ENCODE assay signal across 22 cellular contexts in genomic region chr12:85680881-85681280, GRCh38.
DNase-seq lines count a peak whose midpoint lies in the region; TF ChIP-seq lines count a peak whose summit lies in the region.
"Had no signal": no experiment of that assay in that cellular context is flagged by ENCODE, and none has a peak within 500 bp of the region (broad histone marks: within the 10 kb centered on the region; RNA-seq: fewer than 3 reads in every experiment).

No MANE protein-coding gene starts in this region.

- dilution Hi-C loops in mammary epithelial cell (cut with HindIII; ENCODE audit: low sequenced_read_pairs) = no loop called here

- in situ Hi-C loops in mammary epithelial cell (cut with MboI; ENCODE audit: low sequenced_read_pairs in 2 of 2) = no loop called here

- H2AFZ ChIP-seq in mammary epithelial cell (ENCODE audit: low read depth, low read length) = peak overlapping the region; percentile 56

- H3K4me2 ChIP-seq in mammary epithelial cell (ENCODE audit: insufficient read depth, low read depth, low read length) = no peak overlapping the region
- H3K4me2 ChIP-seq: A549 had no signal

- no peaks in the 10 kb centered on the region for H3K27me3 Mint-ChIP-seq in CD8-positive, alpha-beta memory T cell
- H3K27me3 Mint-ChIP-seq: B cell; CD4-positive, alpha-beta T cell had no signal

- H3K9me3 ChIP-seq in mammary epithelial cell (replicated peaks; ENCODE audit: insufficient read depth, low read length) (peaks cover 10% of the 10 kb centered on the region), breast epithelium (peaks cover 7 to 18% of the 10 kb centered on the region in 2 donors)
- no peaks in the 10 kb centered on the region for H3K9me3 ChIP-seq in CD8-positive, alpha-beta memory T cell (ENCODE audit: low read length)
- H3K9me3 ChIP-seq: A549 had no signal

- H3K36me3 ChIP-seq in mammary epithelial cell (ENCODE audit: insufficient read depth, low read length) (no peaks in the 10 kb centered on the region), breast epithelium (no peaks in the 10 kb centered on the region)
- no peaks in the 10 kb centered on the region for H3K36me3 ChIP-seq in CD8-positive, alpha-beta memory T cell (ENCODE audit: insufficient read depth, low read length)
- H3K36me3 ChIP-seq: BLaER1 treated with 17β-estradiol and CSF1 and Interleukin-3, amounts not matched to agents 10 nM and 100 nM had no signal

- H3K4me3 ChIP-seq in mammary epithelial cell (replicated peaks in 1 of 3; ENCODE audit: insufficient read depth in 1 of 3, low read depth in 2 of 3, low read length in 3 of 3) (no peak overlapping the region), breast epithelium (no peak overlapping the region)
- no peak overlapping the region for H3K4me3 ChIP-seq in CD8-positive, alpha-beta memory T cell (ENCODE audit: low read length)
- H3K4me3 ChIP-seq: A549; BLaER1 treated with 17β-estradiol and CSF1 and Interleukin-3, amounts not matched to agents 10 nM and 100 nM; GM12878 had no signal

- H3K36me3 Mint-ChIP-seq in CD8-positive, alpha-beta memory T cell = no peaks in the 10 kb centered on the region
- H3K36me3 Mint-ChIP-seq: CD8-positive, alpha-beta T cell had no signal

- no peaks in the 10 kb centered on the region for H3K79me2 ChIP-seq in mammary epithelial cell (ENCODE audit: insufficient read depth, low read length)

- TF ChIP-seq CTCF in mammary epithelial cell (conservative IDR thresholded peaks at IDR 0.05 in 1 of 2, IDR thresholded peaks at IDR 0.05 in 1 of 2; ENCODE audit: extremely low read depth in 1 of 2, insufficient read depth in 1 of 2, low read depth in 1 of 2, low read length in 2 of 2) (no peak), breast epithelium (IDR thresholded peaks at IDR 0.05) (no peak)

- H3K4me1 Mint-ChIP-seq in CD8-positive, alpha-beta memory T cell = no peaks in the 10 kb centered on the region
- H3K4me1 Mint-ChIP-seq: B cell had no signal

- no peak overlapping the region for H3K4me3 Mint-ChIP-seq in CD8-positive, alpha-beta memory T cell
- H3K4me3 Mint-ChIP-seq: B cell; CD4-positive, alpha-beta T cell; CD8-positive, alpha-beta T cell had no signal

- CTCF ChIA-PET in mammary epithelial cell (lab: Charles Lee; ENCODE audit: low non-redundant PET) = no interaction called here
- CTCF ChIA-PET in CD8-positive, alpha-beta memory T cell (lab: Charles Lee) = no interaction called here

- H3K27ac Mint-ChIP-seq in CD8-positive, alpha-beta memory T cell = peak overlapping the region in 1 of 8 donors; percentile 50
- H3K27ac Mint-ChIP-seq: B cell; CD4-positive, alpha-beta T cell; CD8-positive, alpha-beta T cell had no signal

- TF ChIP-seq POLR2A in breast epithelium (IDR thresholded peaks at IDR 0.05) = no peak

- H3K27me3 ChIP-seq in mammary epithelial cell (ENCODE audit: insufficient read depth, low read length) (no peaks in the 10 kb centered on the region), breast epithelium (no peaks in the 10 kb centered on the region)
- no peaks in the 10 kb centered on the region for H3K27me3 ChIP-seq in CD8-positive, alpha-beta memory T cell (ENCODE audit: insufficient read depth, low read length, poor library complexity, severe bottlenecking)
- H3K27me3 ChIP-seq: BLaER1 treated with 17β-estradiol and CSF1 and Interleukin-3, amounts not matched to agents 10 nM and 100 nM had no signal

- H4K20me1 ChIP-seq in mammary epithelial cell (ENCODE audit: insufficient read depth, low read length) = no peaks in the 10 kb centered on the region
- H4K20me1 ChIP-seq: BLaER1 treated with 17β-estradiol and CSF1 and Interleukin-3, amounts not matched to agents 10 nM and 100 nM had no signal

- H3K9me3 Mint-ChIP-seq in CD8-positive, alpha-beta memory T cell = peaks cover 2 to 8% (median 7%) of the 10 kb centered on the region in 5 donors
- H3K9me3 Mint-ChIP-seq: CD4-positive, alpha-beta T cell had no signal

- intact Hi-C loops in mammary epithelial cell (cut with micrococcal nuclease) (no loop called here), breast epithelium (cut with DNase I; ENCODE audit: low total_unique reads) (no loop called here)

- no TSS peak for BruUV-seq in mammary epithelial cell (replicated peaks; lab: Mats Ljungman, UMichigan)

- no peak overlapping the region for H3K9ac ChIP-seq in mammary epithelial cell (ENCODE audit: insufficient read depth, low read length)
- H3K9ac ChIP-seq: BLaER1 treated with 17β-estradiol and CSF1 and Interleukin-3, amounts not matched to agents 10 nM and 100 nM had no signal

- DNase-seq in mammary epithelial cell (no peak), breast epithelium (ENCODE audit: low spot score in 2 of 2) (no peak), epithelial cell of prostate (ENCODE audit: low read depth, low spot score) (no peak), NCI-H524 treated with DMSO at 0.1 percent for 48 hours (lab: John Stamatoyannopoulos, UW) (no peak)
- no peak for DNase-seq in CD8-positive, alpha-beta memory T cell
- DNase-seq: AML-193; CD4-positive, alpha-beta T cell; CD8-positive, alpha-beta T cell; COR-L47; DMS 273 treated with DMSO at 0.1 percent for 48 hours; DMS153; DMS53; DMS79; DND-41; EL; GDM1 had no signal

- 64% methylated on average over 1 of the region's 1 CpG for WGBS in mammary epithelial cell (ENCODE audit: low coverage, missing lambda C conversion rate)

- H3K27ac ChIP-seq in mammary epithelial cell (ENCODE audit: insufficient read depth, low read depth, low read length) (no peak overlapping the region), breast epithelium (no peak overlapping the region), epithelial cell of prostate (peak overlapping the region; percentile 17)
- H3K27ac ChIP-seq in CD8-positive, alpha-beta memory T cell (ENCODE audit: low read depth, low read length) = no peak overlapping the region
- H3K27ac ChIP-seq: 22Rv1, A549, C4-2B had no signal

- POLR2A ChIA-PET in CD8-positive, alpha-beta memory T cell (lab: Charles Lee) = no interaction called here

- H3K4me1 ChIP-seq in mammary epithelial cell (ENCODE audit: insufficient read depth, low read length) (peaks cover 5% of the 10 kb centered on the region), breast epithelium (no peaks in the 10 kb centered on the region)
- no peaks in the 10 kb centered on the region for H3K4me1 ChIP-seq in CD8-positive, alpha-beta memory T cell (ENCODE audit: insufficient read depth, low read length)
- H3K4me1 ChIP-seq: A549 had no signal
